18 cellular contexts compared by ENCODE assay signal in the genomic region with DNA sequence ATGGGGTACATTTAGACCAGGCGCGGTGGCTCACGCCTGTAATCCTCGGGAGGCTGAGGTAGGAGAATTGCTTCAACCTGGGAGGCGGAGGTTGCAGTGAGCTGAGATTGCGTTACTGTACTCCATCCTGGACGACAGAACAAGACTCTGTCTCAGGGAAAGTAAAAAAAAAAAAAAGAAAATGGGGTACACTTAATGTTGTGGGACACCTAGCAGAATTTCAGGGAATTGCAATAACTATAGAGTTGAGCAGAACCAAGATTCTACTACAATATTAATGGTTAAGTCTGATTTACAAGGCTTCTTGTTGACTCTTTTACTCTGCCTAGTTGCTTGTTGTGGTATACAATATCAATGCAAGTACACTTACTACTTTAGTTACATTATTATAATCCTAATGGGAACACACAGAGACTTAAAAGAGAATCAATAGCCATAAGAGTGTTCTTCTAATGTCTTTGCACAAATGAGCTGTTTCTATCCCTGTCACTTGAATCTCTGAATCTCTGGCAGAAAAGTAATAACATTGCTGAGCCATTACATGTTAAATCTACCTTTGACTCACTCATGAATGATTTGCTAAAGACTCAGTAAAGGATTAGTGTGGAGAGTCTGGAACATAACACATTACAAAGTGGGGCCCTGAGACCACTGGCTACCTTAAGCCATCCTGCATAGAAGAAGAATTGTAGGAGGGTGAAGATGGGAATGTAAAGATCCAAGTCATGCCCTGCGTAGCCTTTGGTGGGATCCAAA. TPM values are rescaled to one million over a fixed set of nuclear protein-coding genes. Genes with fewer than 3 reads are reported as not detected.
DNase-seq lines count a peak whose midpoint lies in the region; ATAC-seq and TF ChIP-seq lines count a peak whose summit lies in the region.
"Had no signal": no experiment of that assay in that cellular context is flagged by ENCODE, and none has a peak within 500 bp of the region (broad histone marks: within the 10 kb centered on the region; RNA-seq: fewer than 3 reads in every experiment).

No MANE protein-coding gene starts in this region.

- no peaks in the 10 kb centered on the region for H3K9me3 Mint-ChIP-seq in HFFc6
- H3K9me3 Mint-ChIP-seq: activated naive CD8-positive, alpha-beta T cell treated with anti-CD3 and anti-CD28 coated beads, Interleukin-2, amount 50 U/mL, for 24 hours; activated T-helper 17 cell treated with anti-CD3 and anti-CD28 coated beads, Interleukin-2, amount 50 U/mL, for 72 hours; effector memory CD8-positive, alpha-beta T cell; natural killer cell had no signal

- H3K27me3 ChIP-seq in kidney epithelial cell (ENCODE audit: control insufficient read depth, insufficient read depth, low read length) = no peaks in the 10 kb centered on the region
- peaks cover 3% of the 10 kb centered on the region for H3K27me3 ChIP-seq in BE2C

- TF ChIP-seq CTCF in AG10803 (conservative IDR thresholded peaks at IDR 0.05; ENCODE audit: low read length) (peak; percentile 21), HFFc6 (IDR thresholded peaks at IDR 0.05) (peak; percentile 69), kidney epithelial cell (IDR thresholded peaks at IDR 0.05; ENCODE audit: insufficient read depth, low read length, poor library complexity, severe bottlenecking) (no peak), BE2C (IDR thresholded peaks at IDR 0.05; ENCODE audit: low read depth, low read length) (no peak)

- H3K27ac Mint-ChIP-seq in HFFc6 = no peak overlapping the region
- H3K27ac Mint-ChIP-seq: activated naive CD8-positive, alpha-beta T cell treated with anti-CD3 and anti-CD28 coated beads, Interleukin-2, amount 50 U/mL, for 24 hours; activated T-helper 17 cell treated with anti-CD3 and anti-CD28 coated beads, Interleukin-2, amount 50 U/mL, for 72 hours; effector memory CD8-positive, alpha-beta T cell; natural killer cell had no signal

- DNase-seq in AG10803 (ENCODE audit: low read depth) (no peak), HFFc6 (no peak), amniotic epithelial cell (ENCODE audit: low read depth) (peak; percentile 52), kidney epithelial cell (ENCODE audit: low read depth) (peak; percentile 38), HuH-7 (ENCODE audit: low spot score) (no peak), BE2C (no peak), left lobe of liver (ENCODE audit: low spot score) (no peak), NCI-H82 (lab: John Stamatoyannopoulos, UW) (no peak)
- DNase-seq: activated naive CD8-positive, alpha-beta T cell treated with anti-CD3 and anti-CD28 coated beads, Interleukin-2, amount 50 U/mL, for 24 hours; effector memory CD8-positive, alpha-beta T cell; GDM1; lower lobe of right lung; natural killer cell; NCI-H1436 treated with DMSO at 0.1 percent for 48 hours; SIG-M5 had no signal

- no peak for ATAC-seq in left lobe of liver
- ATAC-seq: activated naive CD8-positive, alpha-beta T cell treated with anti-CD3 and anti-CD28 coated beads, Interleukin-2, amount 50 U/mL, for 24 hours; activated T-helper 17 cell treated with anti-CD3 and anti-CD28 coated beads, Interleukin-2, amount 50 U/mL, for 72 hours; effector memory CD8-positive, alpha-beta T cell; lower lobe of right lung; natural killer cell had no signal

- no peaks in the 10 kb centered on the region for H3K9me3 ChIP-seq in BE2C
- H3K9me3 ChIP-seq: lower lobe of right lung had no signal

- H3K36me3 ChIP-seq in kidney epithelial cell (ENCODE audit: control insufficient read depth, insufficient read depth, low read length) = no peaks in the 10 kb centered on the region
- H3K36me3 ChIP-seq in BE2C = no peaks in the 10 kb centered on the region
- H3K36me3 ChIP-seq: lower lobe of right lung had no signal

- H3K4me1 Mint-ChIP-seq in HFFc6 (ENCODE audit: low read depth) = peaks cover 17% of the 10 kb centered on the region
- H3K4me1 Mint-ChIP-seq: activated naive CD8-positive, alpha-beta T cell treated with anti-CD3 and anti-CD28 coated beads, Interleukin-2, amount 50 U/mL, for 24 hours; activated T-helper 17 cell treated with anti-CD3 and anti-CD28 coated beads, Interleukin-2, amount 50 U/mL, for 72 hours; natural killer cell had no signal

- no peak overlapping the region for H3K4me3 ChIP-seq in AG10803 (ENCODE audit: low read length)
- H3K4me3 ChIP-seq in kidney epithelial cell (ENCODE audit: low read depth, low read length) = no peak overlapping the region
- H3K4me3 ChIP-seq in BE2C (ENCODE audit: low read depth, low read length) = no peak overlapping the region
- H3K4me3 ChIP-seq: lower lobe of right lung had no signal

- H3K27me3 Mint-ChIP-seq in HFFc6 (ENCODE audit: insufficient read depth) = peaks cover 1% of the 10 kb centered on the region; the same call in 1 of the 2 replicates

- H3K36me3 Mint-ChIP-seq in HFFc6 (ENCODE audit: low read depth) = no peaks in the 10 kb centered on the region
- H3K36me3 Mint-ChIP-seq: natural killer cell had no signal

- H3K4me1 ChIP-seq in BE2C = no peaks in the 10 kb centered on the region
- H3K4me1 ChIP-seq: lower lobe of right lung had no signal

- H3K4me3 Mint-ChIP-seq in HFFc6 = no peak overlapping the region
- H3K4me3 Mint-ChIP-seq: activated naive CD8-positive, alpha-beta T cell treated with anti-CD3 and anti-CD28 coated beads, Interleukin-2, amount 50 U/mL, for 24 hours; activated T-helper 17 cell treated with anti-CD3 and anti-CD28 coated beads, Interleukin-2, amount 50 U/mL, for 72 hours; effector memory CD8-positive, alpha-beta T cell; natural killer cell had no signal

RNA-seq across cellular contexts. Expression of a gene that starts 22.7 kb away (rescaled TPM):
- under 1 TPM in 2 of 6 experiments, not detected in 4; 0.10 to 0.15 TPM for total RNA-seq in HFFc6 (2021; fragmentation: NEBNext Ultra II Directional; extraction: Animal tissue kit (Norgen Biotek cat#: 25700))
- total RNA-seq in kidney epithelial cell = 0.14 and 1.6 TPM in 2 replicates
- not detected for polyA plus RNA-seq in BE2C (2012; ENCODE audit: insufficient read depth, insufficient read length, low read depth)
- total RNA-seq in left lobe of liver = not detected
- total RNA-seq: activated CD8-positive, alpha-beta memory T cell treated with anti-CD3 and anti-CD28 coated beads for 36 hours; activated T-helper 17 cell treated with anti-CD3 and anti-CD28 coated beads, Interleukin-2, amount 50 U/mL, for 72 hours; lower lobe of right lung; natural killer cell; T-helper 2 cell treated with Interferon-gamma antibody and Interleukin-4, amounts not matched to agents 100 ng/mL and 5 ng/mL, for 36 hours had no signal

Comparison
In these comparisons a context has a peak if more than half of its experiments do, and no peak if none do; other contexts are left out.
1. DNase-seq: peak in amniotic epithelial cell (single experiment) and kidney epithelial cell (single experiment); none in AG10803 (single experiment), HFFc6 (single experiment), HuH-7 (single experiment), BE2C (single experiment), left lobe of liver (single experiment) and NCI-H82 (single experiment).
2. CTCF ChIP-seq: peak in AG10803 (single experiment) and HFFc6 (single experiment); none in kidney epithelial cell (single experiment) and BE2C (single experiment).